In genomic region chr2:15738965-15739364, GRCh38 we compare ENCODE assay signal across 28 cellular contexts.
"Had no signal": no experiment of that assay in that cellular context is flagged by ENCODE, and none has a peak within 500 bp of the region (broad histone marks: within the 10 kb centered on the region; RNA-seq: fewer than 3 reads in every experiment).

No MANE protein-coding gene starts in this region.

- H3K4me1 Mint-ChIP-seq: stimulated activated effector memory CD8-positive, alpha-beta T cell treated with anti-CD3 and anti-CD28 coated beads, Interleukin-12 subunit alpha, Interleukin-12 subunit beta, amount 100 ng/mL, for 72 hours; stimulated activated naive CD8-positive, alpha-beta T cell treated with anti-CD3 and anti-CD28 coated beads, Interleukin-15, amount 100 ng/mL, for 72 hours had no signal

- H3K36me3 Mint-ChIP-seq: stimulated activated effector memory CD8-positive, alpha-beta T cell treated with anti-CD3 and anti-CD28 coated beads, Interleukin-12 subunit alpha, Interleukin-12 subunit beta, amount 100 ng/mL, for 72 hours; stimulated activated memory B cell treated with anti-CD40 and anti-IgM and Interleukin-4, amounts not matched to agents 10 μg/mL and 1 μg/mL and 100 μg/mL, for 72 hours; type B pancreatic cell had no signal

- H3K4me3 Mint-ChIP-seq: stimulated activated effector memory CD8-positive, alpha-beta T cell treated with anti-CD3 and anti-CD28 coated beads, Interleukin-12 subunit alpha, Interleukin-12 subunit beta, amount 100 ng/mL, for 72 hours; stimulated activated memory B cell treated with anti-CD40 and anti-IgM and Interleukin-4, amounts not matched to agents 10 μg/mL and 1 μg/mL and 100 μg/mL, for 72 hours; stimulated activated naive B cell treated with anti-CD40 and anti-IgM and Interleukin-4, amounts not matched to agents 10 μg/mL and 1 μg/mL and 100 μg/mL, for 72 hours; stimulated activated naive CD8-positive, alpha-beta T cell treated with anti-CD3 and anti-CD28 coated beads, Interleukin-15, amount 100 ng/mL, for 72 hours; stimulated activated naive CD8-positive, alpha-beta T cell treated with anti-CD3 and anti-CD28 coated beads, Interleukin-15, Interleukin-2, amounts not matched to agents 100 ng/mL and 50 ng/mL, for 24 hours; type B pancreatic cell had no signal

- H3K9me3 ChIP-seq: stomach, suprapubic skin, testis, thoracic aorta, thyroid gland, transverse colon, upper lobe of left lung, upper lobe of right lung, uterus, vagina had no signal

- H3K27me3 Mint-ChIP-seq: type B pancreatic cell had no signal

- H3K9me3 Mint-ChIP-seq: stimulated activated effector memory CD8-positive, alpha-beta T cell treated with anti-CD3 and anti-CD28 coated beads, Interleukin-12 subunit alpha, Interleukin-12 subunit beta, amount 100 ng/mL, for 72 hours; stimulated activated naive CD8-positive, alpha-beta T cell treated with anti-CD3 and anti-CD28 coated beads, Interleukin-15, amount 100 ng/mL, for 72 hours had no signal

- H3K4me1 ChIP-seq: uterus had no signal

- H3K27ac ChIP-seq: stomach, suprapubic skin, testis, thoracic aorta, thyroid gland, tibial artery, tibial nerve, transverse colon, upper lobe of left lung, upper lobe of right lung, uterus, vagina had no signal

- ATAC-seq: stimulated activated effector memory CD8-positive, alpha-beta T cell treated with anti-CD3 and anti-CD28 coated beads, Interleukin-12 subunit alpha, Interleukin-12 subunit beta, amount 100 ng/mL, for 72 hours; stimulated activated naive B cell treated with anti-CD40 and anti-IgM and Interleukin-4, amounts not matched to agents 10 μg/mL and 1 μg/mL and 100 μg/mL, for 72 hours; stimulated activated naive CD8-positive, alpha-beta T cell treated with anti-CD3 and anti-CD28 coated beads, Interleukin-15, amount 100 ng/mL, for 72 hours; stimulated activated naive CD8-positive, alpha-beta T cell treated with anti-CD3 and anti-CD28 coated beads, Interleukin-15, Interleukin-2, amounts not matched to agents 100 U/mL and 50 U/mL, for 24 hours; upper lobe of right lung had no signal

- H3K27ac Mint-ChIP-seq: stimulated activated effector memory CD8-positive, alpha-beta T cell treated with anti-CD3 and anti-CD28 coated beads, Interleukin-12 subunit alpha, Interleukin-12 subunit beta, amount 100 ng/mL, for 72 hours; stimulated activated memory B cell treated with anti-CD40 and anti-IgM and Interleukin-4, amounts not matched to agents 10 μg/mL and 1 μg/mL and 100 μg/mL, for 72 hours; stimulated activated naive B cell treated with anti-CD40 and anti-IgM and Interleukin-4, amounts not matched to agents 10 μg/mL and 1 μg/mL and 100 μg/mL, for 72 hours; stimulated activated naive CD8-positive, alpha-beta T cell treated with anti-CD3 and anti-CD28 coated beads, Interleukin-15, amount 100 ng/mL, for 72 hours; stimulated activated naive CD8-positive, alpha-beta T cell treated with anti-CD3 and anti-CD28 coated beads, Interleukin-15, Interleukin-2, amounts not matched to agents 100 ng/mL and 50 ng/mL, for 24 hours; type B pancreatic cell had no signal

- H3K36me3 ChIP-seq: stomach, suprapubic skin, thoracic aorta, thyroid gland, tibial artery, tibial nerve, transverse colon, upper lobe of left lung, upper lobe of right lung, uterus, vagina had no signal

- H3K4me3 ChIP-seq: stomach, suprapubic skin, testis, thoracic aorta, thyroid gland, tibial artery, tibial nerve, transverse colon, upper lobe of left lung, upper lobe of right lung, uterus, vagina had no signal

- H3K27me3 ChIP-seq: stomach, suprapubic skin, testis, thyroid gland, tibial artery, tibial nerve, transverse colon, upper lobe of left lung, upper lobe of right lung, uterus, vagina had no signal

- DNase-seq: stimulated activated CD4-positive, alpha-beta T cell treated with anti-CD3 and anti-CD28 coated beads, Interleukin-2, amount 100 ng/mL, for 48 hours; stimulated activated CD4-positive, alpha-beta T cell treated with anti-CD3 and anti-CD28 coated beads, Interleukin-4, amount 100 ng/mL, for 1 hour; stimulated activated CD4-positive, alpha-beta T cell treated with anti-CD3 and anti-CD28 coated beads, Interleukin-4, amount 100 ng/mL, for 24 hours; stimulated activated CD4-positive, alpha-beta T cell treated with anti-CD3 and anti-CD28 coated beads, Interleukin-4, amount 100 ng/mL, for 4 hours; stimulated activated CD8-positive, alpha-beta memory T cell treated with anti-CD3 and anti-CD28 coated beads, Interleukin-4, amount 100 ng/mL, for 48 hours; stimulated activated naive B cell treated with anti-CD40 and anti-IgM and Interleukin-4, amounts not matched to agents 10 μg/mL and 1 μg/mL and 100 μg/mL, for 72 hours; stimulated activated naive CD4-positive, alpha-beta T cell; stimulated activated naive CD4-positive, alpha-beta T cell treated with Interleukin-2 at 50 U/mL for 16 hours; stimulated activated naive CD8-positive, alpha-beta T cell treated with anti-CD3 and anti-CD28 coated beads, Interleukin-15, amount 100 ng/mL, for 72 hours; stimulated activated naive CD8-positive, alpha-beta T cell treated with anti-CD3 and anti-CD28 coated beads, Interleukin-15, Interleukin-2, amounts not matched to agents 100 U/mL and 50 U/mL, for 24 hours; stomach; substantia nigra; testis; thyroid gland; tibial artery; transverse colon; trophoblast cell; upper lobe of left lung; upper lobe of right lung; uterus had no signal
